In genomic region chr15:98428253-98428989, GRCh38 we compare ENCODE assay signal across 1 cellular context.
TF ChIP-seq lines count a peak whose summit lies in the region.

No MANE protein-coding gene starts in this region.

TF ChIP-seq in HEK293, 187 proteins besides CTCF, POLR2A, EP300 and RAD21 (continued from another document and continues in another):
- TF ChIP-seq ZNF776 (tag by site-specific recombination; IDR thresholded peaks at IDR 0.05; ENCODE audit: borderline replicate concordance) (no peak), ZNF335 (tag by site-specific recombination; conservative IDR thresholded peaks at IDR 0.05) (peak; percentile 90), AEBP2 (tag by site-specific recombination; IDR thresholded peaks at IDR 0.05; ENCODE audit: borderline replicate concordance) (no peak), MZF1 (tag by site-specific recombination; IDR thresholded peaks at IDR 0.05; ENCODE audit: borderline replicate concordance) (no peak), HOXD13 (CRISPR knock-in tag; IDR thresholded peaks at IDR 0.05; ENCODE audit: borderline replicate concordance) (no peak), ZIC2 (tag by site-specific recombination; IDR thresholded peaks at IDR 0.05) (no peak; the same call in 1 of the 2 replicates), SP2 (tag by site-specific recombination; IDR thresholded peaks at IDR 0.05) (no peak), PATZ1 (tag by site-specific recombination; IDR thresholded peaks at IDR 0.05) (peak; percentile 29; the same call in 1 of the 2 replicates), ZNF610 (tag by site-specific recombination; IDR thresholded peaks at IDR 0.05; ENCODE audit: borderline replicate concordance) (no peak), GLIS1 (tag by site-specific recombination; IDR thresholded peaks at IDR 0.05) (0 out of 2 replicates have a peak, but pooled peaks have one; percentile 27), ZFHX2 (tag by site-specific recombination; conservative IDR thresholded peaks at IDR 0.05) (peak; percentile 77), ZNF645 (tag by site-specific recombination; IDR thresholded peaks at IDR 0.05) (no peak), ZNF558 (tag by site-specific recombination; IDR thresholded peaks at IDR 0.05) (no peak), PRDM10 (tag by site-specific recombination; IDR thresholded peaks at IDR 0.05) (no peak), EGR2 (tag by site-specific recombination; IDR thresholded peaks at IDR 0.05; ENCODE audit: low read depth) (peak; percentile 48; the same call in 1 of the 2 replicates), ZNF19 (tag by site-specific recombination; IDR thresholded peaks at IDR 0.05; ENCODE audit: low read depth) (no peak), KLF10 (tag by site-specific recombination; IDR thresholded peaks at IDR 0.05) (no peak), ZBTB17 (tag by site-specific recombination; IDR thresholded peaks at IDR 0.05) (peak; percentile 49), ZXDB (tag by site-specific recombination; IDR thresholded peaks at IDR 0.05) (peak; percentile 99), ZBTB6 (tag by site-specific recombination; IDR thresholded peaks at IDR 0.05) (no peak), ZNF654 (tag by site-specific recombination; IDR thresholded peaks at IDR 0.05; ENCODE audit: low read depth) (peak; percentile 23), ZNF449 (tag by site-specific recombination; IDR thresholded peaks at IDR 0.05) (peak; percentile 85), ZNF514 (tag by site-specific recombination; IDR thresholded peaks at IDR 0.05) (no peak), ZNF513 (tag by site-specific recombination; IDR thresholded peaks at IDR 0.05) (no peak), ZNF777 (tag by site-specific recombination; IDR thresholded peaks at IDR 0.05; ENCODE audit: borderline replicate concordance) (0 out of 2 replicates have a peak, but pooled peaks have one; percentile 68), ZNF426 (tag by site-specific recombination; IDR thresholded peaks at IDR 0.05) (no peak), ZEB2 (tag by site-specific recombination; IDR thresholded peaks at IDR 0.05) (0 out of 2 replicates have a peak, but pooled peaks have one; percentile 16), ZNF184 (tag by site-specific recombination; IDR thresholded peaks at IDR 0.05) (no peak), ZNF768 (tag by site-specific recombination; IDR thresholded peaks at IDR 0.05) (no peak), ZNF394 (tag by site-specific recombination; IDR thresholded peaks at IDR 0.05; ENCODE audit: borderline replicate concordance) (no peak), RBAK (tag by site-specific recombination; IDR thresholded peaks at IDR 0.05) (no peak), GLIS2 (tag by site-specific recombination; IDR thresholded peaks at IDR 0.05) (peak; percentile 27; the same call in 1 of the 2 replicates), ZNF518A (tag by site-specific recombination; conservative IDR thresholded peaks at IDR 0.05; ENCODE audit: low read depth) (no peak), ZNF639 (tag by site-specific recombination; IDR thresholded peaks at IDR 0.05) (no peak), ZFP41 (tag by site-specific recombination; IDR thresholded peaks at IDR 0.05; ENCODE audit: borderline replicate concordance) (no peak), ZNF362 (tag by site-specific recombination; IDR thresholded peaks at IDR 0.05) (no peak), HOXC10 (CRISPR knock-in tag; IDR thresholded peaks at IDR 0.05) (no peak), ZBTB8A (tag by site-specific recombination; IDR thresholded peaks at IDR 0.05) (peak; percentile 77), ZNF529 (tag by site-specific recombination; IDR thresholded peaks at IDR 0.05; ENCODE audit: insufficient replicate concordance) (no peak)
